ENCODE assay signal across 1 cellular context in the genomic region with DNA sequence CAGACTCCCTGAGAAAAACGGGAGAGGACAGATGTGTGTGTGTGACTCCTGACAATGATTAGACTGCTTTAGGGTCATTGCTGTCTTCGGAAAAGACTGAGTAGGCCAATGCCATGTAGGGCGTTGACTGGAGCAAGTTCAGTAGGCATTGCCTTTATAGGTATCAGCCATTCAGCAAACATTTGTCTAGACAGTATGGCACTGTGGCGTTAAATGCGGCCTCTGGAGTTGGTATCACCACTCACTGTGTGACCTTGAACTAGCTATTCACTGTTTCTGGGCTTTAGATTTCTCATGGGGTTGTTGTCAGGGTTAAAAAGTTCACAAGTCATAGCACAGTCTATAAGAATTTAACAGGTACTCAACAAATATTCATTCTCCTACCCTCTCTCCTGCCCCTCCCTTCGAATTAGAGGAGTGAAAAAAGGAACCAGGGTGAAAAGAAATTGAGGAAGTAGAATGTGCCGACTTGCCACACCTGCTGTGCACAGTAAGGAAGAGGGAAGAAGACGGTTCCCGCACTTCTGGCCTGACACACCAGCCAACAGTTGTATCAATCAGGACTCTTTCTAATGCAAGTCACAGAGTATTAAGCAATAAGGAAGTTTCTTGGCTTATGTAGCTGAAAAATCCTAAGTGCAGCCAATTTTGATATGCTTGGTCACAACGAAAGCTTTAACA.
TF ChIP-seq lines count a peak whose summit lies in the region.

No MANE protein-coding gene starts in this region.

TF ChIP-seq in GM23338, 12 proteins besides CTCF, POLR2A, EP300 and RAD21:
- TF ChIP-seq, protein P1, sequence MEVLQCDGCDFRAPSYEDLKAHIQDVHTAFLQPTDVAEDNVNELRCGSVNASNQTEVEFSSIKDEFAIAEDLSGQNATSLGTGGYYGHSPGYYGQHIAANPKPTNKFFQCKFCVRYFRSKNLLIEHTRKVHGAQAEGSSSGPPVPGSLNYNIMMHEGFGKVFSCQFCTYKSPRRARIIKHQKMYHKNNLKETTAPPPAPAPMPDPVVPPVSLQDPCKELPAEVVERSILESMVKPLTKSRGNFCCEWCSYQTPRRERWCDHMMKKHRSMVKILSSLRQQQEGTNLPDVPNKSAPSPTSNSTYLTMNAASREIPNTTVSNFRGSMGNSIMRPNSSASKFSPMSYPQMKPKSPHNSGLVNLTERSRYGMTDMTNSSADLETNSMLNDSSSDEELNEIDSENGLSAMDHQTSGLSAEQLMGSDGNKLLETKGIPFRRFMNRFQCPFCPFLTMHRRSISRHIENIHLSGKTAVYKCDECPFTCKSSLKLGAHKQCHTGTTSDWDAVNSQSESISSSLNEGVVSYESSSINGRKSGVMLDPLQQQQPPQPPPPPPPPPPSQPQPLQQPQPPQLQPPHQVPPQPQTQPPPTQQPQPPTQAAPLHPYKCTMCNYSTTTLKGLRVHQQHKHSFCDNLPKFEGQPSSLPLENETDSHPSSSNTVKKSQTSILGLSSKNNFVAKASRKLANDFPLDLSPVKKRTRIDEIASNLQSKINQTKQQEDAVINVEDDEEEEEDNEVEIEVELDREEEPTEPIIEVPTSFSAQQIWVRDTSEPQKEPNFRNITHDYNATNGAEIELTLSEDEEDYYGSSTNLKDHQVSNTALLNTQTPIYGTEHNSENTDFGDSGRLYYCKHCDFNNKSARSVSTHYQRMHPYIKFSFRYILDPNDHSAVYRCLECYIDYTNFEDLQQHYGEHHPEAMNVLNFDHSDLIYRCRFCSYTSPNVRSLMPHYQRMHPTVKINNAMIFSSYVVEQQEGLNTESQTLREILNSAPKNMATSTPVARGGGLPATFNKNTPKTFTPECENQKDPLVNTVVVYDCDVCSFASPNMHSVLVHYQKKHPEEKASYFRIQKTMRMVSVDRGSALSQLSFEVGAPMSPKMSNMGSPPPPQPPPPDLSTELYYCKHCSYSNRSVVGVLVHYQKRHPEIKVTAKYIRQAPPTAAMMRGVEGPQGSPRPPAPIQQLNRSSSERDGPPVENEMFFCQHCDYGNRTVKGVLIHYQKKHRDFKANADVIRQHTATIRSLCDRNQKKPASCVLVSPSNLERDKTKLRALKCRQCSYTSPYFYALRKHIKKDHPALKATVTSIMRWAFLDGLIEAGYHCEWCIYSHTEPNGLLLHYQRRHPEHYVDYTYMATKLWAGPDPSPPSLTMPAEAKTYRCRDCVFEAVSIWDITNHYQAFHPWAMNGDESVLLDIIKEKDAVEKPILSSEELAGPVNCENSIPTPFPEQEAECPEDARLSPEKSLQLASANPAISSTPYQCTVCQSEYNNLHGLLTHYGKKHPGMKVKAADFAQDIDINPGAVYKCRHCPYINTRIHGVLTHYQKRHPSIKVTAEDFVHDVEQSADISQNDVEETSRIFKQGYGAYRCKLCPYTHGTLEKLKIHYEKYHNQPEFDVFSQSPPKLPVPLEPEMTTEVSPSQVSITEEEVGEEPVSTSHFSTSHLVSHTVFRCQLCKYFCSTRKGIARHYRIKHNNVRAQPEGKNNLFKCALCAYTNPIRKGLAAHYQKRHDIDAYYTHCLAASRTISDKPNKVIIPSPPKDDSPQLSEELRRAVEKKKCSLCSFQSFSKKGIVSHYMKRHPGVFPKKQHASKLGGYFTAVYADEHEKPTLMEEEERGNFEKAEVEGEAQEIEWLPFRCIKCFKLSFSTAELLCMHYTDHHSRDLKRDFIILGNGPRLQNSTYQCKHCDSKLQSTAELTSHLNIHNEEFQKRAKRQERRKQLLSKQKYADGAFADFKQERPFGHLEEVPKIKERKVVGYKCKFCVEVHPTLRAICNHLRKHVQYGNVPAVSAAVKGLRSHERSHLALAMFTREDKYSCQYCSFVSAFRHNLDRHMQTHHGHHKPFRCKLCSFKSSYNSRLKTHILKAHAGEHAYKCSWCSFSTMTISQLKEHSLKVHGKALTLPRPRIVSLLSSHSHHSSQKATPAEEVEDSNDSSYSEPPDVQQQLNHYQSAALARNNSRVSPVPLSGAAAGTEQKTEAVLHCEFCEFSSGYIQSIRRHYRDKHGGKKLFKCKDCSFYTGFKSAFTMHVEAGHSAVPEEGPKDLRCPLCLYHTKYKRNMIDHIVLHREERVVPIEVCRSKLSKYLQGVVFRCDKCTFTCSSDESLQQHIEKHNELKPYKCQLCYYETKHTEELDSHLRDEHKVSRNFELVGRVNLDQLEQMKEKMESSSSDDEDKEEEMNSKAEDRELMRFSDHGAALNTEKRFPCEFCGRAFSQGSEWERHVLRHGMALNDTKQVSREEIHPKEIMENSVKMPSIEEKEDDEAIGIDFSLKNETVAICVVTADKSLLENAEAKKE (CRISPR knock-in tag; IDR thresholded peaks at IDR 0.05): no peak
- TF ChIP-seq ZNF331 (CRISPR knock-in tag; IDR thresholded peaks at IDR 0.05; ENCODE audit: low read depth) (no peak), JUNB (IDR thresholded peaks at IDR 0.05; ENCODE audit: unreplicated experiment) (no peak), NANOG (IDR thresholded peaks at IDR 0.05; ENCODE audit: borderline replicate concordance) (no peak), ZNF114 (CRISPR knock-in tag; IDR thresholded peaks at IDR 0.05) (no peak)
